10 cellular contexts compared by ENCODE assay signal in the genomic region with DNA sequence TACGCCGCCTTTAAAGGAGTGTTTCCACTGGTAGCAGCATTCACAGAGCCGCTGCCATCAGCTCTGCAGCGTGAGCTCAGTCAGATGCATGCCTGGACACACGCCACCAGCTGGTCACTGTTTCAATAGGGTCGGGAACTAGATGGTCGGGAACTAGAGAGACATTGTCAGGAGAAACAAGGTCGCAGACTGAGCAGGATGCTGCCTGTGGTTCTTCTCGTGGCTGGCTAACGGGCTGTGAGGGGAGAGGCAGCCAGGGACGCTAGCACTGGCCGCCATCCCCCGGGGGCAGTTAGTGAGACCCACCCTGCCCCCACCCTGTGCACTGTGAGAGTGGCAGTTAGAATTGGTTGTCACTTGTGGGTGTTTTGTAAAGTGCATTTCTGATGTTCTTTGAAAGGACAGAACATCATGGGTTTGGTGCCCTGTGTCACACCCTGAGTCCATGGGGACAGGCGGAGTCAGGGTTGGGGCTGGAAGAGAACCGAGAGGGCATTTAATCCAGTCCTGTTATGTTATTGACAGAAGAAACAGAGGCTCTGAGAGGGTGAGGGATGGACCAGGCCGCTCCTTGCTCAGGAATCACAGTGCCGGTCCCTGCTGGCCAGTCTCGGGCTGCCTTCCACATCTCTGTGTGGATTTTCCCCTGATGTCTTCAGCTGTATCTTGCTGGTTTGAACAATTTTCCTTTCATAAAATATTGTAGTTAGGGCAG.
DNase-seq lines count a peak whose midpoint lies in the region; ATAC-seq, FAIRE-seq and TF ChIP-seq lines count a peak whose summit lies in the region.
"Had no signal": no experiment of that assay in that cellular context is flagged by ENCODE, and none has a peak within 500 bp of the region (broad histone marks: within the 10 kb centered on the region; RNA-seq: fewer than 3 reads in every experiment).

No MANE protein-coding gene starts in this region.

- peaks cover 0 to 11% (median 0%) of the 10 kb centered on the region in 5 donors for H3K27me3 Mint-ChIP-seq in naive thymus-derived CD8-positive, alpha-beta T cell
- peaks cover 20% of the 10 kb centered on the region for H3K27me3 Mint-ChIP-seq in stimulated activated memory B cell treated with anti-CD40 and anti-IgM and Interleukin-4, amounts not matched to agents 10 μg/mL and 1 μg/mL and 100 μg/mL, for 72 hours

- no peak overlapping the region for H3K9ac ChIP-seq in colonic mucosa (ENCODE audit: low read depth in 2 of 2, low read length in 2 of 2)

- no peak for FAIRE-seq in pancreas (lab: Jason Lieb, UNC)

- H3K27ac ChIP-seq in SJSA1, result no peak overlapping the region
- H3K27ac ChIP-seq in pancreas, result no peak overlapping the region
- H3K27ac ChIP-seq in colonic mucosa, result no peak overlapping the region

- peak in 3 of 4 donors; percentile 76 to 81 (median 77) for ATAC-seq in pancreas
- ATAC-seq in naive thymus-derived CD8-positive, alpha-beta T cell, result no peak
- ATAC-seq in stimulated activated memory B cell treated with anti-CD40 and anti-IgM and Interleukin-4, amounts not matched to agents 10 μg/mL and 1 μg/mL and 100 μg/mL, for 72 hours, result no peak

- no peak for TF ChIP-seq CTCF in pancreas (IDR thresholded peaks at IDR 0.05)
- no peak for TF ChIP-seq CTCF in colonic mucosa (IDR thresholded peaks at IDR 0.05)

- POLR2A ChIA-PET in naive thymus-derived CD8-positive, alpha-beta T cell (lab: Charles Lee), result no interaction called here

- H3K27ac Mint-ChIP-seq in naive thymus-derived CD8-positive, alpha-beta T cell, result no peak overlapping the region
- no peak overlapping the region for H3K27ac Mint-ChIP-seq in stimulated activated memory B cell treated with anti-CD40 and anti-IgM and Interleukin-4, amounts not matched to agents 10 μg/mL and 1 μg/mL and 100 μg/mL, for 72 hours
- H3K27ac Mint-ChIP-seq: IgD-negative memory B cell, memory B cell had no signal

- H3K4me1 Mint-ChIP-seq in naive thymus-derived CD8-positive, alpha-beta T cell, result peaks cover 0 to 3% (median 0%) of the 10 kb centered on the region in 4 donors
- peaks cover under 1% of the 10 kb centered on the region for H3K4me1 Mint-ChIP-seq in stimulated activated memory B cell treated with anti-CD40 and anti-IgM and Interleukin-4, amounts not matched to agents 10 μg/mL and 1 μg/mL and 100 μg/mL, for 72 hours

- in situ Hi-C loops in HAP-1 (cut with MboI; ENCODE audit: low sequenced_read_pairs), result no loop called here

- H3K4me1 ChIP-seq in HAP-1 (peaks cover 6% of the 10 kb centered on the region), SJSA1 (replicated peaks) (no peaks in the 10 kb centered on the region), pancreas (no peaks in the 10 kb centered on the region), colonic mucosa (no peaks in the 10 kb centered on the region)

- no peaks in the 10 kb centered on the region for H3K36me3 ChIP-seq in HAP-1 (replicated peaks)
- no peaks in the 10 kb centered on the region for H3K36me3 ChIP-seq in SJSA1
- no peaks in the 10 kb centered on the region for H3K36me3 ChIP-seq in pancreas
- H3K36me3 ChIP-seq in colonic mucosa, result no peaks in the 10 kb centered on the region

- DNase-seq in HAP-1 (ENCODE audit: low spot score in 2 of 2) (peak; percentile 58 to 68), SJSA1 (ENCODE audit: low read depth in 1 of 2, low spot score in 2 of 2) (peak; percentile 11 to 53), foreskin melanocyte (peak; percentile 44), pancreas (peak in 3 of 6 donors; percentile 18 to 52 (median 35)), colonic mucosa (no peak)
- DNase-seq in effector CD4-positive, alpha-beta T cell, result no peak
- DNase-seq in naive thymus-derived CD8-positive, alpha-beta T cell, result no peak

- H3K4me3 Mint-ChIP-seq in naive thymus-derived CD8-positive, alpha-beta T cell, result no peak overlapping the region
- H3K4me3 Mint-ChIP-seq in stimulated activated memory B cell treated with anti-CD40 and anti-IgM and Interleukin-4, amounts not matched to agents 10 μg/mL and 1 μg/mL and 100 μg/mL, for 72 hours, result no peak overlapping the region
- H3K4me3 Mint-ChIP-seq: memory B cell had no signal

- H3K4me3 ChIP-seq in HAP-1 (no peak overlapping the region), SJSA1 (no peak overlapping the region), pancreas (no peak overlapping the region), colonic mucosa (no peak overlapping the region)

- H3K27me3 ChIP-seq in HAP-1 (ENCODE audit: low read depth), result no peaks in the 10 kb centered on the region
- no peaks in the 10 kb centered on the region; the same call in 1 of the 2 replicates for H3K27me3 ChIP-seq in SJSA1 (replicated peaks)
- H3K27me3 ChIP-seq in pancreas, result no peaks in the 10 kb centered on the region
- H3K27me3 ChIP-seq in colonic mucosa, result no peaks in the 10 kb centered on the region

- H3K9me3 Mint-ChIP-seq in naive thymus-derived CD8-positive, alpha-beta T cell, result no peaks in the 10 kb centered on the region
- no peaks in the 10 kb centered on the region for H3K9me3 Mint-ChIP-seq in stimulated activated memory B cell treated with anti-CD40 and anti-IgM and Interleukin-4, amounts not matched to agents 10 μg/mL and 1 μg/mL and 100 μg/mL, for 72 hours
- H3K9me3 Mint-ChIP-seq: IgD-negative memory B cell, memory B cell had no signal

- WGBS in pancreas, 2 donors, result 23 to 28% methylated on average over 18 of the region's 18 CpGs

- intact Hi-C loops in pancreas (cut with DNase I), result no loop called here
- intact Hi-C loops in colonic mucosa (cut with DNase I), result no loop called here

- no peaks in the 10 kb centered on the region for H3K9me3 ChIP-seq in HAP-1
- no peaks in the 10 kb centered on the region for H3K9me3 ChIP-seq in SJSA1 (replicated peaks)
- H3K9me3 ChIP-seq in pancreas, result no peaks in the 10 kb centered on the region
- no peaks in the 10 kb centered on the region for H3K9me3 ChIP-seq in colonic mucosa

- peaks cover 0 to 4% (median 0%) of the 10 kb centered on the region in 3 donors for H3K36me3 Mint-ChIP-seq in naive thymus-derived CD8-positive, alpha-beta T cell
- H3K36me3 Mint-ChIP-seq in stimulated activated memory B cell treated with anti-CD40 and anti-IgM and Interleukin-4, amounts not matched to agents 10 μg/mL and 1 μg/mL and 100 μg/mL, for 72 hours, result no peaks in the 10 kb centered on the region
- H3K36me3 Mint-ChIP-seq: memory B cell had no signal

Comparison
In these comparisons a context has a peak if more than half of its experiments do, and no peak if none do; other contexts are left out.
1. DNase-seq: peak in HAP-1 (2 of 2), SJSA1 (2 of 2) and foreskin melanocyte (single experiment); none in effector CD4-positive, alpha-beta T cell (single experiment), colonic mucosa (single experiment) and naive thymus-derived CD8-positive, alpha-beta T cell (0 of 10).
2. ATAC-seq: peak in pancreas (3 of 4); none in naive thymus-derived CD8-positive, alpha-beta T cell (0 of 2) and stimulated activated memory B cell treated with anti-CD40 and anti-IgM and Interleukin-4, amounts not matched to agents 10 μg/mL and 1 μg/mL and 100 μg/mL, for 72 hours (single experiment).